ENCODE assay signal across 8 cellular contexts in genomic region chr3:53891500-53892334, GRCh38. TPM values are rescaled to one million over a fixed set of nuclear protein-coding genes. Genes with fewer than 3 reads are reported as not detected.
DNase-seq lines count a peak whose midpoint lies in the region; ATAC-seq, FAIRE-seq and TF ChIP-seq lines count a peak whose summit lies in the region.

Gene SELENOK (minus strand): TSS chr3:53891859.

- H3K4me2 ChIP-seq in IMR-90 (ENCODE audit: low read depth, low read length) (peak within 1 kb of the TSS; percentile 85), endothelial cell of umbilical vein (ENCODE audit: insufficient read depth, low read length) (peak within 1 kb of the TSS; percentile 98)

- CTCF ChIA-PET in IMR-90 (lab: Yijun Ruan, JAX), result interaction anchor here (0.5 to 1.0 kb wide), 3 partner anchors 47 to 205 kb away, joined by 3 to 4 read pairs (median 3); no protein-coding TSS in a partner anchor
- CTCF ChIA-PET in endothelial cell of umbilical vein (lab: Charles Lee), result interaction anchor here (1.0 to 2.3 kb wide), 3 partner anchors 9 to 60 kb away, joined by 3 to 9 read pairs (median 4); no protein-coding TSS in a partner anchor

- no peak for TF ChIP-seq CTCF in D721Med (IDR thresholded peaks at IDR 0.05; ENCODE audit: insufficient read depth, missing control alignments)
- no peak for TF ChIP-seq CTCF in IMR-90 (conservative IDR thresholded peaks at IDR 0.05; ENCODE audit: low read depth, low read length)
- TF ChIP-seq CTCF in endothelial cell of umbilical vein (IDR thresholded peaks at IDR 0.05; ENCODE audit: extremely low read depth in 1 of 2, insufficient read depth in 1 of 2, low read depth in 1 of 2, low read length in 2 of 2), result no peak

- TF ChIP-seq RAD21 in IMR-90 (IDR thresholded peaks at IDR 0.05; ENCODE audit: low read length), result no peak

- H4K20me1 ChIP-seq in IMR-90 (ENCODE audit: insufficient read depth, low read length) (no peaks in the 10 kb centered on the region), endothelial cell of umbilical vein (replicated peaks; ENCODE audit: control insufficient read depth, extremely low read depth, insufficient read depth, low read length) (peaks cover 2% of the 10 kb centered on the region)

- WGBS in IMR-90 (ENCODE audit: extremely low coverage in 2 of 2, insufficient read length in 1 of 2), 2 experiments, result 1% methylated on average over 18 of the region's 73 CpGs; no CpG with 5 or more reads in 1 of the 2 experiments

- peak within 1 kb of the TSS; percentile 26 for H2BK5ac ChIP-seq in IMR-90 (ENCODE audit: low read depth, low read length, poor library complexity, severe bottlenecking)

- H3K9me1 ChIP-seq in IMR-90 (ENCODE audit: insufficient read depth, low read length), result no peaks in the 10 kb centered on the region
- no peaks in the 10 kb centered on the region for H3K9me1 ChIP-seq in endothelial cell of umbilical vein (replicated peaks; ENCODE audit: control insufficient read depth, extremely low read depth, insufficient read depth, low read length)

- peak within 1 kb of the TSS; percentile 92 for H2AK9ac ChIP-seq in IMR-90 (replicated peaks; ENCODE audit: low read depth, low read length, poor library complexity)

- H3K27me3 ChIP-seq in IMR-90 (ENCODE audit: control insufficient read depth, insufficient read depth, low read length) (no peaks in the 10 kb centered on the region), endothelial cell of umbilical vein (ENCODE audit: control insufficient read depth in 2 of 2, insufficient read depth in 2 of 2, low read length in 2 of 2) (peaks cover 5 to 9% of the 10 kb centered on the region in 2 experiments)

- peak within 1 kb of the TSS; percentile 89 to 98 for H4K8ac ChIP-seq in IMR-90 (ENCODE audit: low read depth in 2 of 2, low read length in 2 of 2)

- H3K27ac ChIP-seq in IMR-90 (ENCODE audit: insufficient read depth, low read length) (peak within 1 kb of the TSS; percentile 67), endothelial cell of umbilical vein (ENCODE audit: insufficient read depth, low read depth, low read length) (peak within 1 kb of the TSS; percentile 80)

- peak within 1 kb of the TSS; percentile 11; the same call in 1 of the 2 replicates for H3K14ac ChIP-seq in IMR-90 (replicated peaks; ENCODE audit: low read depth, low read length)

- H3K4me3 ChIP-seq in IMR-90 (ENCODE audit: insufficient read depth, low read depth, low read length) (peak within 1 kb of the TSS; percentile 80), endothelial cell of umbilical vein (replicated peaks in 1 of 3; ENCODE audit: insufficient read depth in 1 of 3, low read depth in 1 of 3, low read length in 3 of 3) (peak within 1 kb of the TSS; percentile 90 to 96 (median 91))

- POLR2A ChIA-PET in IMR-90 (lab: Charles Lee; ENCODE audit: unreplicated experiment), result interaction anchor here (0.6 to 1.4 kb wide), 2 partner anchors 9 to 10 kb away, joined by 4 to 6 read pairs; partner anchors contain the start of gene ACTR8
- POLR2A ChIA-PET in endothelial cell of umbilical vein (lab: Charles Lee), result interaction anchor here (1.1 to 1.2 kb wide), 2 partner anchors 9 to 11 kb away, joined by 3 to 6 read pairs; partner anchors contain the start of gene ACTR8

- intact Hi-C loops in IMR-90 (cut with micrococcal nuclease), result loop anchor here (1.0 kb wide), 1 partner anchor 9 kb away; the partner anchor contains the start of gene ACTR8
- intact Hi-C loops in endothelial cell of umbilical vein (cut with micrococcal nuclease), result loop anchor here (1.0 to 2.0 kb wide), 2 partner anchors 9 to 545 kb away; partner anchors contain the start of genes ACTR8 and DCP1A

- BruUV-seq in IMR-90 (replicated peaks; lab: Mats Ljungman, UMichigan) (no TSS peak), endothelial cell of umbilical vein (replicated peaks; lab: Mats Ljungman, UMichigan) (no TSS peak)

- H2BK20ac ChIP-seq in IMR-90 (ENCODE audit: low read depth, low read length), result no peak within 1 kb of the TSS

- peak within 1 kb of the TSS; percentile 46 for H3K4ac ChIP-seq in IMR-90 (ENCODE audit: low read depth, low read length)

- peaks cover 6 to 33% of the 10 kb centered on the region in 2 experiments; a peak in 3 of 4 replicates for H3K79me1 ChIP-seq in IMR-90 (ENCODE audit: low read depth in 1 of 2, low read length in 2 of 2)

- no peaks in the 10 kb centered on the region for H3K9me3 ChIP-seq in IMR-90 (ENCODE audit: control insufficient read depth, insufficient read depth, low read length)
- no peaks in the 10 kb centered on the region for H3K9me3 ChIP-seq in endothelial cell of umbilical vein (replicated peaks; ENCODE audit: control insufficient read depth, insufficient read depth, low read length)

- H2BK120ac ChIP-seq in IMR-90 (ENCODE audit: low read depth, low read length), result 0 out of 2 replicates have a peak within 1 kb of the TSS, but pooled peaks have one; percentile 2

- peak within 1 kb of the TSS; percentile 84 for H3K23ac ChIP-seq in IMR-90 (ENCODE audit: low read depth, low read length)

- H4K91ac ChIP-seq in IMR-90 (ENCODE audit: insufficient read depth, low read depth, low read length), result peak within 1 kb of the TSS; percentile 34

- peak within 1 kb of the TSS; percentile 81 for H4K5ac ChIP-seq in IMR-90 (ENCODE audit: low read depth, low read length)

- TF ChIP-seq POLR2A in IMR-90 (IDR thresholded peaks at IDR 0.05; ENCODE audit: low read depth, low read length), result peak; percentile 99
- peak; percentile 81 for TF ChIP-seq POLR2A in endothelial cell of umbilical vein (IDR thresholded peaks at IDR 0.05; ENCODE audit: low read depth, low read length)

- H2AK5ac ChIP-seq in IMR-90 (ENCODE audit: low read depth, low read length), result peak within 1 kb of the TSS; percentile 35; the same call in 1 of the 2 replicates

- H3K9ac ChIP-seq in IMR-90 (ENCODE audit: low read depth, low read length), result peak within 1 kb of the TSS; percentile 83
- peak within 1 kb of the TSS; percentile 87 for H3K9ac ChIP-seq in endothelial cell of umbilical vein (replicated peaks; ENCODE audit: extremely low read depth, insufficient read depth, low read length)

- dilution Hi-C loops in IMR-90 (cut with HindIII; ENCODE audit: low sequenced_read_pairs, unreplicated experiment) (no loop called here), endothelial cell of umbilical vein (cut with MboI; ENCODE audit: extremely low pct_ligation_motif_present, low sequenced_read_pairs) (no loop called here)

- peaks cover 1% of the 10 kb centered on the region for H3K36me3 ChIP-seq in IMR-90 (ENCODE audit: control insufficient read depth, insufficient read depth, low read length)
- peaks cover 0 to 2% of the 10 kb centered on the region in 2 experiments for H3K36me3 ChIP-seq in endothelial cell of umbilical vein (ENCODE audit: control insufficient read depth in 2 of 2, extremely low read depth in 1 of 2, insufficient read depth in 2 of 2, low read length in 2 of 2)

- peaks cover 27% of the 10 kb centered on the region for H3K79me2 ChIP-seq in endothelial cell of umbilical vein (ENCODE audit: control insufficient read depth, insufficient read depth, low read length)

- peaks cover 2% of the 10 kb centered on the region; the same call in 1 of the 2 replicates for H3K4me1 ChIP-seq in IMR-90 (ENCODE audit: control insufficient read depth, insufficient read depth, low read length)
- H3K4me1 ChIP-seq in endothelial cell of umbilical vein (ENCODE audit: control insufficient read depth, extremely low read depth, insufficient read depth, low read length), result peaks cover 13% of the 10 kb centered on the region

- peak; percentile 59 for DNase-seq in D721Med (ENCODE audit: insufficient read length, low spot score)
- peak; percentile 99 for DNase-seq in IMR-90
- DNase-seq in OCI-M1 (lab: John Stamatoyannopoulos, UW), result peak; percentile 99
- DNase-seq in activated T-cell treated with anti-CD3 and anti-CD28 coated beads for 24 hours (ENCODE audit: low read depth), result peak; percentile 97
- peak; percentile 99 for DNase-seq in endothelial cell of umbilical vein (ENCODE audit: low read depth, low spot score)
- DNase-seq in midbrain (lab: John Stamatoyannopoulos, UW), result peak; percentile 100
- peak; percentile 92 to 95 for DNase-seq in stimulated activated CD8-positive, alpha-beta memory T cell treated with anti-CD3 and anti-CD28 coated beads, Interleukin-2, amount 100 ng/mL, for 1 hour (ENCODE audit: low read depth in 2 of 2)

- in situ Hi-C loops in IMR-90 (cut with MboI; ENCODE audit: low sequenced_read_pairs), result loop anchor here (25.0 kb wide), 1 partner anchor 604 kb away; no protein-coding TSS in a partner anchor

- 0 out of 3 replicates have a peak within 1 kb of the TSS, but pooled peaks have one; percentile 4 for H2BK15ac ChIP-seq in IMR-90 (ENCODE audit: low read depth, low read length)

- peak within 1 kb of the TSS; percentile 71 for H3K56ac ChIP-seq in IMR-90 (ENCODE audit: extremely low read depth, insufficient read depth, low read length)

- 0 out of 2 replicates have a peak within 1 kb of the TSS, but pooled peaks have one; percentile 2 for H3K18ac ChIP-seq in IMR-90 (ENCODE audit: low read depth, low read length)

- ATAC-seq in GM21528 (IDR thresholded peaks at IDR 0.05; ENCODE audit: low FRiP score, unreplicated experiment) (peak; percentile 98), IMR-90 (ENCODE audit: low read depth) (peak; percentile 99)

- H2AFZ ChIP-seq in IMR-90 (replicated peaks; ENCODE audit: low read length, poor library complexity), result peak within 1 kb of the TSS; percentile 94
- peak within 1 kb of the TSS; percentile 79 for H2AFZ ChIP-seq in endothelial cell of umbilical vein (ENCODE audit: low read depth, low read length)

- FAIRE-seq in D721Med (lab: Jason Lieb, UNC), result no peak
- peak; percentile 99 for FAIRE-seq in endothelial cell of umbilical vein (lab: Jason Lieb, UNC)

TF ChIP-seq in IMR-90, 13 proteins besides CTCF, POLR2A, EP300 and RAD21 (continues in another document):
- TF ChIP-seq MAZ (IDR thresholded peaks at IDR 0.05; ENCODE audit: borderline replicate concordance, low read depth, low read length), result peak; percentile 83; the same call in 1 of the 2 replicates
- TF ChIP-seq FOS (IDR thresholded peaks at IDR 0.05; ENCODE audit: low read depth, low read length), result no peak

TF ChIP-seq in endothelial cell of umbilical vein, 7 proteins besides CTCF, POLR2A, EP300 and RAD21 (continues in another document):
- TF ChIP-seq JUN (IDR thresholded peaks at IDR 0.05; ENCODE audit: borderline replicate concordance, insufficient read depth, insufficient read length, low read depth) (peak; percentile 39), MYC (IDR thresholded peaks at IDR 0.05; ENCODE audit: low read depth, low read length) (no peak)

RNA-seq across cellular contexts. Expression of gene SELENOK, which starts in this region (rescaled TPM):
- 19.2 and 37.1 TPM in 2 replicates for total RNA-seq in IMR-90 (2012; rRNA removed)
- 35.5 and 36.2 TPM in 2 replicates for polyA plus RNA-seq in IMR-90 (2012; rRNA removed)
- polyA plus RNA-seq in IMR-90 (2012; cell fraction: cytosol; rRNA removed), result 7.9 and 31.3 TPM in 2 replicates
- 1.6 and 16.1 TPM in 2 replicates for polyA plus RNA-seq in IMR-90 (2012; cell fraction: nucleus; rRNA removed; ENCODE audit: low replicate concordance)
- 30.4 and 35.2 TPM in 2 replicates for total RNA-seq in endothelial cell of umbilical vein
- 20.5 and 26.1 TPM in 2 replicates for polyA plus RNA-seq in endothelial cell of umbilical vein
- polyA plus RNA-seq in endothelial cell of umbilical vein (2011; cell fraction: cytosol; rRNA removed), result 36.9 and 47.4 TPM in 2 replicates
- polyA plus RNA-seq in endothelial cell of umbilical vein (2011; cell fraction: nucleus; rRNA removed), result 15.1 and 17.3 TPM in 2 replicates
- 29.7 and 42.7 TPM in 2 replicates for polyA plus RNA-seq in endothelial cell of umbilical vein (2012)
- 20.8 and 25.8 TPM in 2 replicates for polyA minus RNA-seq in endothelial cell of umbilical vein
- polyA minus RNA-seq in endothelial cell of umbilical vein (2011; cell fraction: cytosol; rRNA and poly(A)+ RNA removed), result 10.1 TPM
- 9.6 and 29.2 TPM in 2 replicates for polyA minus RNA-seq in endothelial cell of umbilical vein (2011; cell fraction: nucleus; rRNA and poly(A)+ RNA removed)

Comparison
In these comparisons a context has a peak if more than half of its experiments do, and no peak if none do; other contexts are left out.
1. Peak in every context shown above with its lines: DNase-seq, ATAC-seq, H3K4me3 ChIP-seq and H3K27ac ChIP-seq.